ENCODE assay signal across 8 cellular contexts in the genomic region with DNA sequence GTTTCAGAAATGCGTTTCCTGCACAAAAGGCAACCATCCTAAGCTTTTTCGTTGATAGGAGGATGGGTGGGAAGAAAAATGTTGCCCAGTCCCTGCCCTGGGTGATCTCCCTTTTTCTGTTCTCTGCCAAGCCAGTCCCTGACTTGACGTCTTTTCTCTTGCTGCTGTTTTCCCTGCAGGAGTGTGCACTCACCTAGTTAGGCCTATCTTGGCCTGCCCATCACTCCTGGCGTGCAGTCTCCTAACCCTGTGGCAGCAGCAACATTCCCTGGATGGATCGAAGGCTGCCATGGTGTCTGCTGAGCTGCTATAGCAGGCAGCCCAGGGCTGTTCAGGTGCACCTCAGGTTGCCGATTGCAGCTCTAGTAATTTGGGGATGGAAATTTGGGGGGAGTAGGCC. TPM values are rescaled to one million over a fixed set of nuclear protein-coding genes. Genes with fewer than 3 reads are reported as not detected.
DNase-seq lines count a peak whose midpoint lies in the region; ATAC-seq and TF ChIP-seq lines count a peak whose summit lies in the region.

No MANE protein-coding gene starts in this region.

- DNase-seq in PC-3: no peak
- no peak for DNase-seq in epithelial cell of proximal tubule (ENCODE audit: low read depth)
- DNase-seq in trophoblast cell: no peak
- no peak for DNase-seq in putamen (ENCODE audit: low spot score)
- no peak for DNase-seq in germinal center (ENCODE audit: low spot score)
- no peak for DNase-seq in SK-N-DZ (ENCODE audit: low spot score)
- DNase-seq in HCEC 1CT: no peak

- ATAC-seq in PC-3: peak; percentile 16

- H2BK5ac ChIP-seq in trophoblast cell (ENCODE audit: low read depth, low read length, poor library complexity): no peak overlapping the region

- H3K36me3 ChIP-seq in ES-I3 (ENCODE audit: insufficient read depth, low read length): 0 out of 2 replicates have a peak, but pooled peaks cover 4% of the 10 kb centered on the region
- H3K36me3 ChIP-seq in PC-3 (ENCODE audit: low read depth, low read length): peaks cover 16% of the 10 kb centered on the region; the same call in 1 of the 2 replicates
- peaks cover 15 to 20% of the 10 kb centered on the region in 2 experiments for H3K36me3 ChIP-seq in trophoblast cell (ENCODE audit: control insufficient read depth in 1 of 2, insufficient read depth in 2 of 2, low read length in 2 of 2)

- peak overlapping the region; percentile 93 for H3K9ac ChIP-seq in ES-I3 (ENCODE audit: low read depth, low read length)
- peak overlapping the region; percentile 92 for H3K9ac ChIP-seq in PC-3 (ENCODE audit: low read length)
- no peak overlapping the region for H3K9ac ChIP-seq in trophoblast cell (ENCODE audit: low read length)

- intact Hi-C loops in PC-3 (cut with micrococcal nuclease): loop anchor here (2.0 to 5.0 kb wide), 3 partner anchors 23 to 261 kb away; partner anchors contain the start of gene SPPL3

- no peak overlapping the region for H2BK12ac ChIP-seq in trophoblast cell (ENCODE audit: low read length)

- peak overlapping the region; percentile 96 for H3K4me2 ChIP-seq in PC-3 (ENCODE audit: low read length)
- peak overlapping the region; percentile 91 for H3K4me2 ChIP-seq in trophoblast cell (ENCODE audit: low read length)

- H3K79me1 ChIP-seq in trophoblast cell (ENCODE audit: low read length): peaks cover 10% of the 10 kb centered on the region

- no peak overlapping the region for H2BK120ac ChIP-seq in trophoblast cell (ENCODE audit: insufficient read depth, low read length, poor library complexity)

- peaks cover 6% of the 10 kb centered on the region for H3F3A ChIP-seq in PC-3 (ENCODE audit: low read length, unreplicated experiment)

- no peak overlapping the region for H3K23ac ChIP-seq in trophoblast cell (ENCODE audit: low read length)

- peaks cover 6% of the 10 kb centered on the region; the same call in 1 of the 2 replicates for H3K4me1 ChIP-seq in ES-I3 (ENCODE audit: insufficient read depth, low read length)
- H3K4me1 ChIP-seq in PC-3 (ENCODE audit: insufficient read depth, low read length): peaks cover 17% of the 10 kb centered on the region
- H3K4me1 ChIP-seq in trophoblast cell (ENCODE audit: control insufficient read depth in 1 of 2, insufficient read depth in 2 of 2, low read length in 2 of 2): peaks cover 8 to 9% of the 10 kb centered on the region in 2 experiments

- H2AK5ac ChIP-seq in trophoblast cell (ENCODE audit: low read length): no peak overlapping the region

- H3K27ac ChIP-seq in PC-3 (ENCODE audit: low read length): no peak overlapping the region
- H3K27ac ChIP-seq in trophoblast cell (ENCODE audit: low read depth, low read length): no peak overlapping the region

- H3K79me2 ChIP-seq in PC-3 (ENCODE audit: low read length) (peaks cover 25% of the 10 kb centered on the region), trophoblast cell (ENCODE audit: control insufficient read depth, insufficient read depth, low read length, poor library complexity) (peaks cover 8% of the 10 kb centered on the region)

- TF ChIP-seq CTCF in PC-3 (conservative IDR thresholded peaks at IDR 0.05; ENCODE audit: low read depth, low read length): no peak
- TF ChIP-seq CTCF in epithelial cell of proximal tubule (conservative IDR thresholded peaks at IDR 0.05; ENCODE audit: low read depth, low read length): no peak

- no CpG with 5 or more reads among the region's 6 CpGs for WGBS in trophoblast cell (ENCODE audit: extremely low coverage, insufficient coverage, insufficient read length)

- no peak overlapping the region for H4K12ac ChIP-seq in trophoblast cell (ENCODE audit: low read depth, low read length)

- no peak overlapping the region for H4K8ac ChIP-seq in trophoblast cell (ENCODE audit: low read depth, low read length)

- POLR2A ChIA-PET in PC-3 (lab: Charles Lee; ENCODE audit: unreplicated experiment): interaction anchor here (0.6 kb wide), 1 partner anchor 32 kb away, joined by 3 read pairs; no protein-coding TSS in a partner anchor

- H3K18ac ChIP-seq in trophoblast cell (ENCODE audit: low read length): no peak overlapping the region

- no TSS peak for BruUV-seq in PC-3 (replicated peaks; lab: Mats Ljungman, UMichigan)

- no peaks in the 10 kb centered on the region for H3K9me2 ChIP-seq in PC-3 (replicated peaks; ENCODE audit: low read length)

- peak overlapping the region; percentile 83 for H3K4me3 ChIP-seq in PC-3 (ENCODE audit: low read length)
- H3K4me3 ChIP-seq in epithelial cell of proximal tubule (ENCODE audit: low read depth, low read length): peak overlapping the region; percentile 79
- H3K4me3 ChIP-seq in trophoblast cell (ENCODE audit: low read depth, low read length): peak overlapping the region; percentile 31

- H4K91ac ChIP-seq in trophoblast cell (ENCODE audit: low read depth, low read length): no peak overlapping the region

- CTCF ChIA-PET in PC-3 (lab: Charles Lee): interaction anchor here (1.0 kb wide), 1 partner anchor 62 kb away, joined by 5 read pairs; no protein-coding TSS in a partner anchor

- H4K20me1 ChIP-seq in PC-3 (ENCODE audit: low read length): no peaks in the 10 kb centered on the region

- H2AFZ ChIP-seq in PC-3 (ENCODE audit: low read length): peak overlapping the region; percentile 77
- no peak overlapping the region for H2AFZ ChIP-seq in trophoblast cell (ENCODE audit: insufficient read depth, low read length, poor library complexity)

- no peak overlapping the region for H3K14ac ChIP-seq in trophoblast cell (ENCODE audit: low read length)

- no peak overlapping the region for H3K4ac ChIP-seq in trophoblast cell (ENCODE audit: low read depth, low read length)

- no peaks in the 10 kb centered on the region for H3K9me3 ChIP-seq in ES-I3 (ENCODE audit: control insufficient read depth, insufficient read depth, low read length)
- H3K9me3 ChIP-seq in PC-3 (ENCODE audit: low read length): no peaks in the 10 kb centered on the region
- H3K9me3 ChIP-seq in trophoblast cell (ENCODE audit: insufficient read depth, low read depth, low read length): no peaks in the 10 kb centered on the region

- H3K27me3 ChIP-seq in PC-3 (ENCODE audit: low read length) (no peaks in the 10 kb centered on the region), trophoblast cell (ENCODE audit: insufficient read depth, low read length) (no peaks in the 10 kb centered on the region)

RNA-seq across cellular contexts. Expression of gene UNC119B, which starts 1.2 kb away (rescaled TPM):
- 15.9 and 23.8 TPM in 2 replicates for total RNA-seq in PC-3 (2014; rRNA removed)
- total RNA-seq in epithelial cell of proximal tubule: 14.9 and 22.4 TPM in 2 replicates
- polyA plus RNA-seq in trophoblast cell (2013): 14.7 and 15.2 TPM in 2 replicates
- 32.6 TPM in 2 replicates for polyA plus RNA-seq in SK-N-DZ (2014; cell fraction: cytosol; rRNA removed)
- polyA plus RNA-seq in SK-N-DZ (2014; cell fraction: nucleus; rRNA removed): 22.6 and 23.9 TPM in 2 replicates

RNA-seq across cellular contexts. Expression of gene ACADS, which starts 14.2 kb away (rescaled TPM):
- total RNA-seq in PC-3 (2014; rRNA removed) (14.5 and 19.6 TPM in 2 replicates), epithelial cell of proximal tubule (16.4 and 25.3 TPM in 2 replicates)
- 4.4 and 4.6 TPM in 2 replicates for polyA plus RNA-seq in trophoblast cell (2013)
- 9.8 and 12.4 TPM in 2 replicates for polyA plus RNA-seq in SK-N-DZ (2014; cell fraction: cytosol; rRNA removed)
- polyA plus RNA-seq in SK-N-DZ (2014; cell fraction: nucleus; rRNA removed): 43.7 and 49.1 TPM in 2 replicates

RNA-seq across cellular contexts. Expression of gene MLEC, which starts 24.5 kb away (rescaled TPM):
- total RNA-seq in PC-3 (2014; rRNA removed) (158 and 166 TPM in 2 replicates), epithelial cell of proximal tubule (99.5 and 124 TPM in 2 replicates)
- polyA plus RNA-seq in trophoblast cell (2013): 83.1 and 85.1 TPM in 2 replicates
- polyA plus RNA-seq in SK-N-DZ (2014; cell fraction: cytosol; rRNA removed): 74.0 and 94.2 TPM in 2 replicates
- 49.1 and 55.5 TPM in 2 replicates for polyA plus RNA-seq in SK-N-DZ (2014; cell fraction: nucleus; rRNA removed)

Comparison
In these comparisons a context has a peak if more than half of its experiments do, and no peak if none do; other contexts are left out.
1. H3K4me3 ChIP-seq: peak in every context shown above with its lines; median percentile 83 in PC-3; 79 in epithelial cell of proximal tubule; 31 in trophoblast cell.